8 cellular contexts compared by ENCODE assay signal in the genomic region with DNA sequence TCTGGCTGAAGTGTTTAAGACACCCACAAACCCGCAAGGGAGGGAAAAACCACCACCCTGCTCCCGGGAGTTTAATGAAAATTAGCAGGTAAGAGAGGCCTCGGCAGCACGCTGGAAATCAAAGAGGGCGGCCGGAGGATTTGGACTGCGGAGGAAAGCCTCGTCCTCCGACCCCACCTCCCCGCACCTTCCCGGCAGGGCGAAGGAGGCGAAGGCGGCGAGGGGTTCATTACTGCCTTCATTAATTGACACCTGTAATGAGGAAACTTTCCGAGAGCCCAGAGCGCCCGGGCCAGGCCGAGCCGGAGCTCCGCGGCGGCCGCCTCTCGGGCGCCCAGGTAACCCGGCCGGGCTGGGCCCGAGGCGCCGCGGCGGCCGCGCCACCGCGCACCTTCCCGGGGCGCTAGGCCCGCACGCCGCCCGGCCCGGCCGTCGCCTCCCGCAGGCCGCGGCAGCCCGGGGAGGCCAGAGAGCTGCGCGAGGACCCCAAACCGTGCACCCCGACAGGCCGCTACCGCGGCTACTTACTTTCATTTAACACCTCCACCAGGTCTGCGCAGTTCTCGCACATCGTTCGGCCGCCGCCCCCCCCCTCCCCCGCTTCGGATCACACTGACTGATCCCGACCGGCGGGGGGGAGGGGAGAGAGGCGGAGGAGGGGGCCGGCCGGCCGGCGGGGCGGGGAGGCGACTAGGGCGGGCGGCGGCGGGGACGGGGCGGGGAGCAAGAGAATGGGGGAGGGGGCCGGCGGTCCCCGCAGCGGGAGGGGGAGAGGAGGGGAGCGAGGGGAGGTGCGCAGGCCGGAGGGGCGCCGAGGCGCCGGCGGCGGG. TPM values are rescaled to one million over a fixed set of nuclear protein-coding genes. Genes with fewer than 3 reads are reported as not detected.
DNase-seq lines count a peak whose midpoint lies in the region; ATAC-seq, FAIRE-seq and TF ChIP-seq lines count a peak whose summit lies in the region.

No MANE protein-coding gene starts in this region.

- no peak for TF ChIP-seq POLR2A in GM12891 (IDR thresholded peaks at IDR 0.05; ENCODE audit: low read depth, low read length)

- peaks cover 64% of the 10 kb centered on the region for H3K79me2 ChIP-seq in keratinocyte (ENCODE audit: control insufficient read depth, insufficient read depth, low read length)

- no peaks in the 10 kb centered on the region for H4K20me1 ChIP-seq in keratinocyte (ENCODE audit: control insufficient read depth, extremely low read depth, insufficient read depth, low read length)

- H3K36me3 ChIP-seq in keratinocyte (ENCODE audit: control insufficient read depth in 2 of 2, extremely low read depth in 1 of 2, insufficient read depth in 2 of 2, low read length in 2 of 2): no peaks in the 10 kb centered on the region

- no peaks in the 10 kb centered on the region for H3K9me1 ChIP-seq in keratinocyte (ENCODE audit: control insufficient read depth, extremely low read depth, insufficient read depth, low read length)

- TF ChIP-seq CTCF in activated B cell treated with CpG ODN at 0.5 μM for 24 hours (IDR thresholded peaks at IDR 0.05) (no peak), keratinocyte (optimal IDR thresholded peaks at IDR 0.05 in 1 of 3, IDR thresholded peaks at IDR 0.05 in 1 of 3, conservative IDR thresholded peaks at IDR 0.05 in 1 of 3; ENCODE audit: extremely low read depth in 1 of 3, insufficient read depth in 2 of 3, low read length in 3 of 3) (no peak)

- ATAC-seq in HG02798 (IDR thresholded peaks at IDR 0.05; ENCODE audit: poor library complexity, unreplicated experiment): peak; percentile 35
- peak; percentile 35 for ATAC-seq in activated B cell treated with CpG ODN at 0.5 μM for 24 hours (ENCODE audit: low read depth)

- H3K27ac ChIP-seq in caudate nucleus (ENCODE audit: low read depth, low read length) (peak overlapping the region; percentile 83), keratinocyte (ENCODE audit: control insufficient read depth, insufficient read depth, low read length) (peak overlapping the region; percentile 80)

- dilution Hi-C loops in keratinocyte (cut with MboI; ENCODE audit: extremely low pct_ligation_motif_present, low sequenced_read_pairs): no loop called here

- H3K4me3 Mint-ChIP-seq in activated B cell treated with CpG ODN at 0.5 μM for 24 hours: peak overlapping the region; percentile 95

- H3K9ac ChIP-seq in keratinocyte (ENCODE audit: control insufficient read depth, extremely low read depth, insufficient read depth, low read length): peak overlapping the region; percentile 87

- H3K4me1 ChIP-seq in keratinocyte (ENCODE audit: control insufficient read depth, extremely low read depth, insufficient read depth, low read length): peaks cover 7% of the 10 kb centered on the region

- no peaks in the 10 kb centered on the region for H3K9me3 ChIP-seq in keratinocyte (ENCODE audit: control insufficient read depth, low read depth, low read length)

- peaks cover 41% of the 10 kb centered on the region for H3K4me1 Mint-ChIP-seq in activated B cell treated with CpG ODN at 0.5 μM for 24 hours

- FAIRE-seq in GM12891 (lab: Jason Lieb, UNC) (no peak), keratinocyte (lab: Jason Lieb, UNC) (no peak)

- intact Hi-C loops in activated B cell treated with CpG ODN at 0.5 μM for 24 hours (cut with micrococcal nuclease): loop anchor here (5.0 kb wide), 2 partner anchors 453 to 588 kb away; a partner anchor contains a TSS

- peak overlapping the region; percentile 92 to 96 (median 92) for H3K4me3 ChIP-seq in keratinocyte (ENCODE audit: control insufficient read depth in 2 of 3, extremely low read depth in 1 of 3, insufficient read depth in 2 of 3, low read depth in 1 of 3, low read length in 3 of 3)

- H3K27me3 Mint-ChIP-seq in activated B cell treated with CpG ODN at 0.5 μM for 24 hours: no peaks in the 10 kb centered on the region

- peak overlapping the region; percentile 94 for H3K27ac Mint-ChIP-seq in activated B cell treated with CpG ODN at 0.5 μM for 24 hours

- CTCF ChIA-PET in activated B cell treated with CpG ODN at 0.5 μM for 24 hours (lab: Charles Lee): interaction anchor here (1.3 kb wide), 1 partner anchor 44 kb away, joined by 8 read pairs; no protein-coding TSS in a partner anchor

- peak overlapping the region; percentile 49 for H2AFZ ChIP-seq in keratinocyte (ENCODE audit: control insufficient read depth, low read length)

- H3K27me3 ChIP-seq in keratinocyte (ENCODE audit: control insufficient read depth, extremely low read depth, insufficient read depth, low read length): no peaks in the 10 kb centered on the region

- no peaks in the 10 kb centered on the region for H3K9me3 Mint-ChIP-seq in activated B cell treated with CpG ODN at 0.5 μM for 24 hours

- POLR2A ChIA-PET in activated B cell treated with CpG ODN at 0.5 μM for 24 hours (lab: Charles Lee): interaction anchor here (0.6 to 3.7 kb wide), 10 partner anchors 11 to 293 kb away, joined by 3 to 26 read pairs (median 3); a partner anchor contains a TSS

- H3K36me3 Mint-ChIP-seq in activated B cell treated with CpG ODN at 0.5 μM for 24 hours (ENCODE audit: low read depth): peaks cover 31% of the 10 kb centered on the region

- peak overlapping the region; percentile 92 for H3K4me2 ChIP-seq in keratinocyte (ENCODE audit: control insufficient read depth, extremely low read depth, insufficient read depth, low read depth, low read length)

- DNase-seq in GM12891 (ENCODE audit: insufficient read length, low spot score) (peak; percentile 58), NCI-H2081 treated with DMSO at 0.1 percent for 48 hours (lab: John Stamatoyannopoulos, UW) (peak; percentile 26), activated B cell treated with CpG ODN at 0.5 μM for 24 hours (peak; percentile 61), caudate nucleus (lab: John Stamatoyannopoulos, UW) (peak in 58 of 61 donors; percentile 30 to 93 (median 80)), keratinocyte (ENCODE audit: low read depth, low spot score) (no peak), cerebellar nuclear complex (lab: John Stamatoyannopoulos, UW) (no peak)
- DNase-seq in stimulated activated CD4-positive, alpha-beta T cell treated with anti-CD3 and anti-CD28 coated beads, Interleukin-12 subunit alpha, Interleukin-12 subunit beta, amount 100 ng/mL, for 48 hours (ENCODE audit: low read depth in 2 of 3, low spot score in 1 of 3): peak; percentile 73 to 87 (median 76)

TF ChIP-seq in GM12891, 5 proteins besides CTCF, POLR2A, EP300 and RAD21:
- TF ChIP-seq POLR2AphosphoS5 (IDR thresholded peaks at IDR 0.05; ENCODE audit: low read depth, low read length): no peak
- peak; percentile 34; the same call in 1 of the 2 replicates for TF ChIP-seq TAF1 (IDR thresholded peaks at IDR 0.05; ENCODE audit: low read depth, low read length)

RNA-seq across cellular contexts. Expression of a gene that starts 0.6 kb away (rescaled TPM):
- 37.2 TPM for polyA plus RNA-seq in GM12891 (2012; ENCODE audit: low read depth, missing spikeins)
- total RNA-seq in activated B cell treated with CpG ODN at 0.5 μM for 24 hours: 142 and 176 TPM in 2 replicates
- 32.6 to 54.7 TPM (median 43.1 TPM) in 3 replicates for polyA plus RNA-seq in keratinocyte
- 56.6 TPM for polyA plus RNA-seq in keratinocyte (2011; ENCODE audit: low read depth)
- polyA plus RNA-seq in keratinocyte (2011; cell fraction: cytosol; rRNA removed): 23.5 and 45.8 TPM in 2 replicates
- polyA plus RNA-seq in keratinocyte (2011; cell fraction: nucleus; rRNA removed): 88.7 and 115 TPM in 2 replicates
- polyA plus RNA-seq in keratinocyte (2012; ENCODE audit: low replicate concordance): 31.8 and 43.1 TPM in 2 replicates
- 68.6 to 204 TPM (median 106 TPM) in 3 replicates for polyA minus RNA-seq in keratinocyte
- 50.3 TPM for polyA minus RNA-seq in keratinocyte (2011; cell fraction: cytosol; rRNA and poly(A)+ RNA removed)
- 123 and 260 TPM in 2 replicates for polyA minus RNA-seq in keratinocyte (2011; cell fraction: nucleus; rRNA and poly(A)+ RNA removed)

Comparison
In these comparisons a context has a peak if more than half of its experiments do, and no peak if none do; other contexts are left out.
1. DNase-seq: peak in GM12891 (single experiment), NCI-H2081 treated with DMSO at 0.1 percent for 48 hours (single experiment), activated B cell treated with CpG ODN at 0.5 μM for 24 hours (single experiment), caudate nucleus (58 of 61) and stimulated activated CD4-positive, alpha-beta T cell treated with anti-CD3 and anti-CD28 coated beads, Interleukin-12 subunit alpha, Interleukin-12 subunit beta, amount 100 ng/mL, for 48 hours (3 of 3); none in keratinocyte (single experiment) and cerebellar nuclear complex (0 of 2).